Comparison of ENCODE assay signal across 1 cellular context in the genomic region with DNA sequence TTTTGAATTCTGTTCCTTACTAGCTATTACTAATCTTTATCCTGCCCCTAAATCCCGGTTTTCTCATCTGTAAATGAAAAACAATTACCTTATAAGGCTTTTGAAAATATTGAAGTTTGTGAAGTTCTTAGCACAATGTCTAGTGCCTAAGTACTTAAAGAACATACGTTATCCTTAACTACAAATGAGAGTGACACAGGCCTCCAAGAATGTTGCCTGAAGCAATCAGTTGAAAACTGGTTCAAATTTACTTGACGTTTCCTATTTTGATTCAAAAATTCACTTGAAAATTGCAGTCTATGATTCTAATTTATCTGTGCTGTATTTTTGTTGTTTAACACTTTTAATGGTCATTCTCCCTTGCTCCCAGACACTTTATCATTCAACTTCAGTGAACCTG.
TF ChIP-seq lines count a peak whose summit lies in the region.

No MANE protein-coding gene starts in this region.

TF ChIP-seq in IMR-90, 13 proteins besides CTCF, POLR2A, EP300 and RAD21:
- peak; percentile 59 for TF ChIP-seq CEBPB (IDR thresholded peaks at IDR 0.05; ENCODE audit: low read depth, low read length)
- TF ChIP-seq, protein P1, sequence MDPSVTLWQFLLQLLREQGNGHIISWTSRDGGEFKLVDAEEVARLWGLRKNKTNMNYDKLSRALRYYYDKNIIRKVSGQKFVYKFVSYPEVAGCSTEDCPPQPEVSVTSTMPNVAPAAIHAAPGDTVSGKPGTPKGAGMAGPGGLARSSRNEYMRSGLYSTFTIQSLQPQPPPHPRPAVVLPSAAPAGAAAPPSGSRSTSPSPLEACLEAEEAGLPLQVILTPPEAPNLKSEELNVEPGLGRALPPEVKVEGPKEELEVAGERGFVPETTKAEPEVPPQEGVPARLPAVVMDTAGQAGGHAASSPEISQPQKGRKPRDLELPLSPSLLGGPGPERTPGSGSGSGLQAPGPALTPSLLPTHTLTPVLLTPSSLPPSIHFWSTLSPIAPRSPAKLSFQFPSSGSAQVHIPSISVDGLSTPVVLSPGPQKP (IDR thresholded peaks at IDR 0.05; ENCODE audit: borderline replicate concordance, low read depth, low read length) = no peak
